In genomic region chr1:95049935-95050334, GRCh38 we compare ENCODE assay signal across 22 cellular contexts.
"Had no signal": no experiment of that assay in that cellular context is flagged by ENCODE, and none has a peak within 500 bp of the region (broad histone marks: within the 10 kb centered on the region; RNA-seq: fewer than 3 reads in every experiment).

No MANE protein-coding gene starts in this region.

- DNase-seq: activated CD4-positive, alpha-beta memory T cell treated with anti-CD3 and anti-CD28 coated beads for 36 hours; activated CD4-positive, alpha-beta T cell treated with anti-CD3 and anti-CD28 coated beads for 48 hours; activated naive CD8-positive, alpha-beta T cell treated with anti-CD3 and anti-CD28 coated beads, Interleukin-2, amount 50 U/mL, for 24 hours; activated T-cell treated with anti-CD3 and anti-CD28 coated beads, Interleukin-2, amount 50 U/mL, for 48 hours; amygdala; central memory CD4-positive, alpha-beta T cell; kidney glomerular epithelial cell; left lung; mesendoderm; natural killer cell; stimulated activated naive CD4-positive, alpha-beta T cell; T-helper 17 cell; T1000; tibial artery; WERI-Rb-1 had no signal

- H3K4me1 Mint-ChIP-seq: activated naive CD4-positive, alpha-beta T cell treated with anti-CD3 and anti-CD28 coated beads, Interleukin-2, amount 50 U/mL, for 24 hours; activated naive CD8-positive, alpha-beta T cell treated with anti-CD3 and anti-CD28 coated beads, Interleukin-2, amount 50 U/mL, for 24 hours; natural killer cell had no signal

- H3K9me3 Mint-ChIP-seq: activated CD4-positive, alpha-beta memory T cell treated with anti-CD3 and anti-CD28 coated beads for 36 hours; activated naive CD4-positive, alpha-beta T cell treated with anti-CD3 and anti-CD28 coated beads, Interleukin-2, amount 50 U/mL, for 24 hours; activated naive CD8-positive, alpha-beta T cell treated with anti-CD3 and anti-CD28 coated beads, Interleukin-2, amount 50 U/mL, for 24 hours; activated T-helper 2 cell treated with anti-CD3 and anti-CD28 coated beads, Interferon-gamma antibody, Interleukin-2, Interleukin-4, amounts not matched to agents 10 μg/mL and 5 μg/mL and 100 μg/mL, durations not matched to agents 14 hours and 24 hours and 36 hours; natural killer cell had no signal

- H3K27ac ChIP-seq: breast epithelium, left lung, right atrium auricular region, suprapubic skin, tibial artery, WERI-Rb-1 had no signal

- H3K4me3 Mint-ChIP-seq: activated CD4-positive, alpha-beta memory T cell treated with anti-CD3 and anti-CD28 coated beads for 36 hours; activated naive CD4-positive, alpha-beta T cell treated with anti-CD3 and anti-CD28 coated beads, Interleukin-2, amount 50 U/mL, for 24 hours; activated naive CD8-positive, alpha-beta T cell treated with anti-CD3 and anti-CD28 coated beads, Interleukin-2, amount 50 U/mL, for 24 hours; natural killer cell; T-helper 17 cell had no signal

- H3K36me3 Mint-ChIP-seq: activated CD4-positive, alpha-beta memory T cell treated with anti-CD3 and anti-CD28 coated beads for 36 hours; natural killer cell had no signal

- H3K4me3 ChIP-seq: breast epithelium, left lung, lung, right atrium auricular region, suprapubic skin, tibial artery had no signal

- H3K27ac Mint-ChIP-seq: activated CD4-positive, alpha-beta memory T cell treated with anti-CD3 and anti-CD28 coated beads for 36 hours; activated naive CD4-positive, alpha-beta T cell treated with anti-CD3 and anti-CD28 coated beads, Interleukin-2, amount 50 U/mL, for 24 hours; activated naive CD8-positive, alpha-beta T cell treated with anti-CD3 and anti-CD28 coated beads, Interleukin-2, amount 50 U/mL, for 24 hours; activated T-helper 2 cell treated with anti-CD3 and anti-CD28 coated beads, Interferon-gamma antibody, Interleukin-2, Interleukin-4, amounts not matched to agents 10 μg/mL and 5 μg/mL and 100 μg/mL, durations not matched to agents 14 hours and 24 hours and 36 hours; natural killer cell; T-helper 17 cell had no signal

- ATAC-seq: activated CD4-positive, CD25-positive, alpha-beta regulatory T cell treated with anti-CD3 and anti-CD28 coated beads, Interleukin-2, amount 50 U/mL, for 24 hours; activated naive CD8-positive, alpha-beta T cell treated with anti-CD3 and anti-CD28 coated beads, Interleukin-2, amount 50 U/mL, for 24 hours; left lung; natural killer cell; T-helper 17 cell had no signal

- H3K36me3 ChIP-seq: breast epithelium, left lung, right atrium auricular region, suprapubic skin, tibial artery, WERI-Rb-1 had no signal

- H3K9me3 ChIP-seq: breast epithelium, left lung, right atrium auricular region, suprapubic skin, tibial artery had no signal

- H3K27me3 Mint-ChIP-seq: activated CD4-positive, alpha-beta memory T cell treated with anti-CD3 and anti-CD28 coated beads for 36 hours; activated naive CD4-positive, alpha-beta T cell treated with anti-CD3 and anti-CD28 coated beads, Interleukin-2, amount 50 U/mL, for 24 hours; activated naive CD8-positive, alpha-beta T cell treated with anti-CD3 and anti-CD28 coated beads, Interleukin-2, amount 50 U/mL, for 24 hours; T-helper 17 cell had no signal
